In the genomic region with DNA sequence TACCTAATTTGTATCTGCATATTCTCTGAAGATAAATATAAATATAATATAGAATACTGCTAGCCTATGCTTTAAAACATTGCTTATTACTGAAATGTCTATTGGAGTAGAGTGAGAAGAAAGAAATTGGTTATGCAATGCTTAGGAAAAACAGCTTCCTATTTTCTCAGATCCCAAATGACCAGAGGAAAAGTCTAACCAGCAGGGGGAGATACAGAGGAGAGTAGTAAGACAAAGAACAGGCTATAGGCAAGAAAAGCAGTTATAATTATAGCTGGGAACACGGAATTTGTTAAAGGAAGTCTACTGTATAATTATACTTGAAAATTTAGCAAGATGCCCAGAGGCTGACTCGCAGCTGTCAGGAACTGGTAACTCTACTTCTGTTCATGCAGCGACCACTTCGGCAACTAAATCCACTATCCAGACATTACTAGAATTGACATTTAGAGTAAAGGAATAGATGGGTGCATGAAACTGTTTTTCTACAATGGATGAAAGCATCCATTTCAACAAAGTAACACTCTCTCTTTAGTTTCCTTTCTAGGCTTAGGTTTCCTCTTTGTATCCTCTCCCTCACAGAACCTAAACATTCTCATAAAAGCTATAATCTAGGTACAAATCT, we compare ENCODE assay signal across 1 cellular context.
TF ChIP-seq lines count a peak whose summit lies in the region.

No MANE protein-coding gene starts in this region.

TF ChIP-seq in GM23338, 12 proteins besides CTCF, POLR2A, EP300 and RAD21:
- TF ChIP-seq, protein P1, sequence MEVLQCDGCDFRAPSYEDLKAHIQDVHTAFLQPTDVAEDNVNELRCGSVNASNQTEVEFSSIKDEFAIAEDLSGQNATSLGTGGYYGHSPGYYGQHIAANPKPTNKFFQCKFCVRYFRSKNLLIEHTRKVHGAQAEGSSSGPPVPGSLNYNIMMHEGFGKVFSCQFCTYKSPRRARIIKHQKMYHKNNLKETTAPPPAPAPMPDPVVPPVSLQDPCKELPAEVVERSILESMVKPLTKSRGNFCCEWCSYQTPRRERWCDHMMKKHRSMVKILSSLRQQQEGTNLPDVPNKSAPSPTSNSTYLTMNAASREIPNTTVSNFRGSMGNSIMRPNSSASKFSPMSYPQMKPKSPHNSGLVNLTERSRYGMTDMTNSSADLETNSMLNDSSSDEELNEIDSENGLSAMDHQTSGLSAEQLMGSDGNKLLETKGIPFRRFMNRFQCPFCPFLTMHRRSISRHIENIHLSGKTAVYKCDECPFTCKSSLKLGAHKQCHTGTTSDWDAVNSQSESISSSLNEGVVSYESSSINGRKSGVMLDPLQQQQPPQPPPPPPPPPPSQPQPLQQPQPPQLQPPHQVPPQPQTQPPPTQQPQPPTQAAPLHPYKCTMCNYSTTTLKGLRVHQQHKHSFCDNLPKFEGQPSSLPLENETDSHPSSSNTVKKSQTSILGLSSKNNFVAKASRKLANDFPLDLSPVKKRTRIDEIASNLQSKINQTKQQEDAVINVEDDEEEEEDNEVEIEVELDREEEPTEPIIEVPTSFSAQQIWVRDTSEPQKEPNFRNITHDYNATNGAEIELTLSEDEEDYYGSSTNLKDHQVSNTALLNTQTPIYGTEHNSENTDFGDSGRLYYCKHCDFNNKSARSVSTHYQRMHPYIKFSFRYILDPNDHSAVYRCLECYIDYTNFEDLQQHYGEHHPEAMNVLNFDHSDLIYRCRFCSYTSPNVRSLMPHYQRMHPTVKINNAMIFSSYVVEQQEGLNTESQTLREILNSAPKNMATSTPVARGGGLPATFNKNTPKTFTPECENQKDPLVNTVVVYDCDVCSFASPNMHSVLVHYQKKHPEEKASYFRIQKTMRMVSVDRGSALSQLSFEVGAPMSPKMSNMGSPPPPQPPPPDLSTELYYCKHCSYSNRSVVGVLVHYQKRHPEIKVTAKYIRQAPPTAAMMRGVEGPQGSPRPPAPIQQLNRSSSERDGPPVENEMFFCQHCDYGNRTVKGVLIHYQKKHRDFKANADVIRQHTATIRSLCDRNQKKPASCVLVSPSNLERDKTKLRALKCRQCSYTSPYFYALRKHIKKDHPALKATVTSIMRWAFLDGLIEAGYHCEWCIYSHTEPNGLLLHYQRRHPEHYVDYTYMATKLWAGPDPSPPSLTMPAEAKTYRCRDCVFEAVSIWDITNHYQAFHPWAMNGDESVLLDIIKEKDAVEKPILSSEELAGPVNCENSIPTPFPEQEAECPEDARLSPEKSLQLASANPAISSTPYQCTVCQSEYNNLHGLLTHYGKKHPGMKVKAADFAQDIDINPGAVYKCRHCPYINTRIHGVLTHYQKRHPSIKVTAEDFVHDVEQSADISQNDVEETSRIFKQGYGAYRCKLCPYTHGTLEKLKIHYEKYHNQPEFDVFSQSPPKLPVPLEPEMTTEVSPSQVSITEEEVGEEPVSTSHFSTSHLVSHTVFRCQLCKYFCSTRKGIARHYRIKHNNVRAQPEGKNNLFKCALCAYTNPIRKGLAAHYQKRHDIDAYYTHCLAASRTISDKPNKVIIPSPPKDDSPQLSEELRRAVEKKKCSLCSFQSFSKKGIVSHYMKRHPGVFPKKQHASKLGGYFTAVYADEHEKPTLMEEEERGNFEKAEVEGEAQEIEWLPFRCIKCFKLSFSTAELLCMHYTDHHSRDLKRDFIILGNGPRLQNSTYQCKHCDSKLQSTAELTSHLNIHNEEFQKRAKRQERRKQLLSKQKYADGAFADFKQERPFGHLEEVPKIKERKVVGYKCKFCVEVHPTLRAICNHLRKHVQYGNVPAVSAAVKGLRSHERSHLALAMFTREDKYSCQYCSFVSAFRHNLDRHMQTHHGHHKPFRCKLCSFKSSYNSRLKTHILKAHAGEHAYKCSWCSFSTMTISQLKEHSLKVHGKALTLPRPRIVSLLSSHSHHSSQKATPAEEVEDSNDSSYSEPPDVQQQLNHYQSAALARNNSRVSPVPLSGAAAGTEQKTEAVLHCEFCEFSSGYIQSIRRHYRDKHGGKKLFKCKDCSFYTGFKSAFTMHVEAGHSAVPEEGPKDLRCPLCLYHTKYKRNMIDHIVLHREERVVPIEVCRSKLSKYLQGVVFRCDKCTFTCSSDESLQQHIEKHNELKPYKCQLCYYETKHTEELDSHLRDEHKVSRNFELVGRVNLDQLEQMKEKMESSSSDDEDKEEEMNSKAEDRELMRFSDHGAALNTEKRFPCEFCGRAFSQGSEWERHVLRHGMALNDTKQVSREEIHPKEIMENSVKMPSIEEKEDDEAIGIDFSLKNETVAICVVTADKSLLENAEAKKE (CRISPR knock-in tag; IDR thresholded peaks at IDR 0.05) = no peak
- TF ChIP-seq ZNF331 (CRISPR knock-in tag; IDR thresholded peaks at IDR 0.05; ENCODE audit: low read depth) (no peak), ZNF114 (CRISPR knock-in tag; IDR thresholded peaks at IDR 0.05) (no peak), POLR2AphosphoS5 (IDR thresholded peaks at IDR 0.05; ENCODE audit: low read depth) (no peak), JUNB (IDR thresholded peaks at IDR 0.05; ENCODE audit: unreplicated experiment) (no peak), EZH2phosphoT487 (IDR thresholded peaks at IDR 0.05; ENCODE audit: unreplicated experiment) (no peak), EZH2 (IDR thresholded peaks at IDR 0.05; ENCODE audit: low read depth, unreplicated experiment) (no peak)
- TF ChIP-seq, protein P2, sequence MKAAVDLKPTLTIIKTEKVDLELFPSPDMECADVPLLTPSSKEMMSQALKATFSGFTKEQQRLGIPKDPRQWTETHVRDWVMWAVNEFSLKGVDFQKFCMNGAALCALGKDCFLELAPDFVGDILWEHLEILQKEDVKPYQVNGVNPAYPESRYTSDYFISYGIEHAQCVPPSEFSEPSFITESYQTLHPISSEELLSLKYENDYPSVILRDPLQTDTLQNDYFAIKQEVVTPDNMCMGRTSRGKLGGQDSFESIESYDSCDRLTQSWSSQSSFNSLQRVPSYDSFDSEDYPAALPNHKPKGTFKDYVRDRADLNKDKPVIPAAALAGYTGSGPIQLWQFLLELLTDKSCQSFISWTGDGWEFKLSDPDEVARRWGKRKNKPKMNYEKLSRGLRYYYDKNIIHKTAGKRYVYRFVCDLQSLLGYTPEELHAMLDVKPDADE (IDR thresholded peaks at IDR 0.05) = no peak
- TF ChIP-seq, protein P3, sequence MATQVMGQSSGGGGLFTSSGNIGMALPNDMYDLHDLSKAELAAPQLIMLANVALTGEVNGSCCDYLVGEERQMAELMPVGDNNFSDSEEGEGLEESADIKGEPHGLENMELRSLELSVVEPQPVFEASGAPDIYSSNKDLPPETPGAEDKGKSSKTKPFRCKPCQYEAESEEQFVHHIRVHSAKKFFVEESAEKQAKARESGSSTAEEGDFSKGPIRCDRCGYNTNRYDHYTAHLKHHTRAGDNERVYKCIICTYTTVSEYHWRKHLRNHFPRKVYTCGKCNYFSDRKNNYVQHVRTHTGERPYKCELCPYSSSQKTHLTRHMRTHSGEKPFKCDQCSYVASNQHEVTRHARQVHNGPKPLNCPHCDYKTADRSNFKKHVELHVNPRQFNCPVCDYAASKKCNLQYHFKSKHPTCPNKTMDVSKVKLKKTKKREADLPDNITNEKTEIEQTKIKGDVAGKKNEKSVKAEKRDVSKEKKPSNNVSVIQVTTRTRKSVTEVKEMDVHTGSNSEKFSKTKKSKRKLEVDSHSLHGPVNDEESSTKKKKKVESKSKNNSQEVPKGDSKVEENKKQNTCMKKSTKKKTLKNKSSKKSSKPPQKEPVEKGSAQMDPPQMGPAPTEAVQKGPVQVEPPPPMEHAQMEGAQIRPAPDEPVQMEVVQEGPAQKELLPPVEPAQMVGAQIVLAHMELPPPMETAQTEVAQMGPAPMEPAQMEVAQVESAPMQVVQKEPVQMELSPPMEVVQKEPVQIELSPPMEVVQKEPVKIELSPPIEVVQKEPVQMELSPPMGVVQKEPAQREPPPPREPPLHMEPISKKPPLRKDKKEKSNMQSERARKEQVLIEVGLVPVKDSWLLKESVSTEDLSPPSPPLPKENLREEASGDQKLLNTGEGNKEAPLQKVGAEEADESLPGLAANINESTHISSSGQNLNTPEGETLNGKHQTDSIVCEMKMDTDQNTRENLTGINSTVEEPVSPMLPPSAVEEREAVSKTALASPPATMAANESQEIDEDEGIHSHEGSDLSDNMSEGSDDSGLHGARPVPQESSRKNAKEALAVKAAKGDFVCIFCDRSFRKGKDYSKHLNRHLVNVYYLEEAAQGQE (IDR thresholded peaks at IDR 0.05; ENCODE audit: unreplicated experiment) = no peak
